Comparison of ENCODE assay signal across 8 cellular contexts in genomic region chr2:31170071-31170698, GRCh38. TPM values are rescaled to one million over a fixed set of nuclear protein-coding genes. Genes with fewer than 3 reads are reported as not detected.
DNase-seq lines count a peak whose midpoint lies in the region; ATAC-seq, FAIRE-seq and TF ChIP-seq lines count a peak whose summit lies in the region.

No MANE protein-coding gene starts in this region.

- CTCF ChIA-PET in H1 (lab: Charles Lee; ENCODE audit: partially characterized antibody) = interaction anchor here (0.6 to 7.1 kb wide), 63 partner anchors 8 to 874 kb away, joined by 3 to 117 read pairs (median 4); partner anchors contain the start of gene EHD3

- POLR2A ChIA-PET in H1 (lab: Charles Lee; ENCODE audit: partially characterized antibody) = no interaction called here

- H3K4ac ChIP-seq in H1 (replicated peaks; ENCODE audit: insufficient read length, low read depth, low read length) (no peak overlapping the region), mesenchymal stem cell (ENCODE audit: low read depth in 1 of 2, low read length in 2 of 2) (no peak overlapping the region)

- H2BK15ac ChIP-seq in H1 (ENCODE audit: low read length) = no peak overlapping the region
- no peak overlapping the region for H2BK15ac ChIP-seq in mesenchymal stem cell (ENCODE audit: low read depth, poor library complexity, severe bottlenecking)

- H3K4me3 ChIP-seq in H1 (ENCODE audit: extremely low read depth in 1 of 4, insufficient read depth in 2 of 4, low read depth in 3 of 4, low read length in 4 of 4) = no peak overlapping the region
- H3K4me3 ChIP-seq in mesenchymal stem cell (ENCODE audit: insufficient read depth in 1 of 2, low read depth in 1 of 2, low read length in 2 of 2) = no peak overlapping the region

- no peak overlapping the region for H2BK20ac ChIP-seq in H1 (ENCODE audit: low read length)

- TF ChIP-seq CTCF in GM12873 (IDR thresholded peaks at IDR 0.05; ENCODE audit: insufficient read depth, low read depth, low read length, missing control alignments) (peak; percentile 98), H1 (IDR thresholded peaks at IDR 0.05; ENCODE audit: control extremely low read depth in 1 of 3, insufficient read depth in 1 of 3, low read depth in 1 of 3, low read length in 3 of 3) (peak; percentile 86 to 96 (median 96))

- TF ChIP-seq RAD21 in H1 (IDR thresholded peaks at IDR 0.05 in 1 of 2, conservative IDR thresholded peaks at IDR 0.05 in 1 of 2; ENCODE audit: low read depth in 2 of 2, low read length in 2 of 2) = peak; percentile 97 to 98

- H3K9ac ChIP-seq in H1 (replicated peaks in 1 of 4; ENCODE audit: extremely low read depth in 1 of 4, low read depth in 3 of 4, low read length in 3 of 4) = no peak overlapping the region
- H3K9ac ChIP-seq in mesenchymal stem cell (ENCODE audit: low read length) = no peak overlapping the region

- H4K8ac ChIP-seq in H1 (ENCODE audit: extremely low read depth, insufficient read depth, low read length) = no peak overlapping the region
- no peak overlapping the region for H4K8ac ChIP-seq in mesenchymal stem cell (ENCODE audit: low read length)

- H3K9me3 ChIP-seq in H1 (ENCODE audit: insufficient read depth in 2 of 2, low read depth in 1 of 2, low read length in 1 of 2) (no peaks in the 10 kb centered on the region), mesenchymal stem cell (ENCODE audit: control insufficient read depth, low read length) (no peaks in the 10 kb centered on the region)

- H3K4me2 ChIP-seq in H1 (ENCODE audit: insufficient read depth in 1 of 2, low read depth in 2 of 2, low read length in 2 of 2) (no peak overlapping the region), mesenchymal stem cell (ENCODE audit: low read length, poor library complexity, severe bottlenecking) (no peak overlapping the region)

- H2AK5ac ChIP-seq in H1 (ENCODE audit: low read depth, low read length) (no peak overlapping the region), mesenchymal stem cell (ENCODE audit: low read length, severe bottlenecking) (no peak overlapping the region)

- H2BK5ac ChIP-seq in H1 (ENCODE audit: low read depth, low read length) (no peak overlapping the region), mesenchymal stem cell (ENCODE audit: low read depth, low read length, poor library complexity, severe bottlenecking) (no peak overlapping the region)

- no peak for TF ChIP-seq POLR2A in H1 (IDR thresholded peaks at IDR 0.05; ENCODE audit: control extremely low read depth in 1 of 2, low read depth in 2 of 2, low read length in 2 of 2)

- H3K27me3 ChIP-seq in H1 (replicated peaks in 1 of 4; ENCODE audit: control insufficient read depth in 3 of 4, extremely low read depth in 1 of 4, insufficient read depth in 3 of 4, low read length in 3 of 4) (no peaks in the 10 kb centered on the region), mesenchymal stem cell (ENCODE audit: control insufficient read depth in 1 of 2, insufficient read depth in 1 of 2, low read length in 2 of 2) (peaks cover 19 to 25% of the 10 kb centered on the region in 2 experiments)

- H4K20me1 ChIP-seq in H1 (replicated peaks in 1 of 2; ENCODE audit: control insufficient read depth in 1 of 2, insufficient read depth in 2 of 2, low read length in 2 of 2) = no peaks in the 10 kb centered on the region

- H4K91ac ChIP-seq in H1 (replicated peaks; ENCODE audit: insufficient read length, low read length) (no peak overlapping the region), mesenchymal stem cell (ENCODE audit: low read length) (no peak overlapping the region)

- no peak overlapping the region for H4K5ac ChIP-seq in H1 (ENCODE audit: insufficient read length, low read depth, low read length)

- peak; percentile 40 for DNase-seq in 8988T
- peak; percentile 10 for DNase-seq in NCI-H226
- peak; percentile 48 to 59 for DNase-seq in activated CD4-positive, alpha-beta T cell treated with anti-CD3 and anti-CD28 coated beads, Interleukin-2, amount 50 U/mL, for 48 hours
- peak; percentile 23 to 72 for DNase-seq in H1 (ENCODE audit: low read depth in 1 of 2, low spot score in 2 of 2)
- DNase-seq in mesenchymal stem cell = peak; percentile 61
- DNase-seq in stimulated activated CD8-positive, alpha-beta memory T cell treated with anti-CD3 and anti-CD28 coated beads, Interleukin-4, amount 100 ng/mL, for 48 hours = peak; percentile 57

- H3K23me2 ChIP-seq in H1 (ENCODE audit: low read depth, low read length) = no peaks in the 10 kb centered on the region

- H3K36me3 ChIP-seq in H1 (ENCODE audit: control insufficient read depth in 2 of 4, insufficient read depth in 4 of 4, low read length in 3 of 4) = no peaks in the 10 kb centered on the region
- no peaks in the 10 kb centered on the region for H3K36me3 ChIP-seq in mesenchymal stem cell (ENCODE audit: control insufficient read depth in 1 of 2, insufficient read depth in 2 of 2, low read depth in 1 of 2, low read length in 2 of 2)

- H3K18ac ChIP-seq in H1 (ENCODE audit: extremely low read depth, low read length) (no peak overlapping the region), mesenchymal stem cell (ENCODE audit: low read depth in 1 of 2, low read length in 2 of 2) (no peak overlapping the region)

- peak; percentile 84 for FAIRE-seq in H1 (lab: Jason Lieb, UNC)

- 0 out of 2 replicates have a peak overlapping the region, but pooled peaks have one; percentile 4 for H2BK12ac ChIP-seq in H1 (ENCODE audit: low read depth, low read length)
- no peak overlapping the region for H2BK12ac ChIP-seq in mesenchymal stem cell (ENCODE audit: low read length in 2 of 2)

- H2AFZ ChIP-seq in H1 (ENCODE audit: low read length) = peak overlapping the region; percentile 81; the same call in 1 of the 2 replicates
- H2AFZ ChIP-seq in mesenchymal stem cell (ENCODE audit: low read depth, low read length) = no peak overlapping the region

- no peaks in the 10 kb centered on the region for H3K4me1 ChIP-seq in H1 (replicated peaks in 1 of 4; ENCODE audit: control insufficient read depth in 3 of 4, insufficient read depth in 4 of 4, low read length in 3 of 4)
- no peaks in the 10 kb centered on the region for H3K4me1 ChIP-seq in mesenchymal stem cell (ENCODE audit: control insufficient read depth, insufficient read depth, low read depth, low read length)

- H3K79me2 ChIP-seq in H1 (ENCODE audit: control insufficient read depth in 1 of 2, insufficient read depth in 2 of 2, low read length in 2 of 2) = no peaks in the 10 kb centered on the region

- H3K23ac ChIP-seq in H1 (ENCODE audit: insufficient read length) (no peak overlapping the region), mesenchymal stem cell (ENCODE audit: low read length in 2 of 2) (no peak overlapping the region)

- H3K14ac ChIP-seq in H1 (ENCODE audit: insufficient read length) (no peak overlapping the region), mesenchymal stem cell (ENCODE audit: low read length in 2 of 2) (no peak overlapping the region)

- ATAC-seq in HG03108 (IDR thresholded peaks at IDR 0.05; ENCODE audit: unreplicated experiment) = peak; percentile 82

- H3K27ac ChIP-seq in H1 (ENCODE audit: low read depth, low read length) = no peak overlapping the region
- no peak overlapping the region for H3K27ac ChIP-seq in mesenchymal stem cell (ENCODE audit: low read length, poor library complexity, severe bottlenecking)

- no peak overlapping the region for H3K56ac ChIP-seq in H1 (replicated peaks; ENCODE audit: insufficient read length, low read depth, low read length)

- H2BK120ac ChIP-seq in H1 (replicated peaks; ENCODE audit: low read depth, low read length) = no peak overlapping the region
- no peak overlapping the region for H2BK120ac ChIP-seq in mesenchymal stem cell (ENCODE audit: low read depth, low read length)

- no peak for TF ChIP-seq EP300 in H1 (IDR thresholded peaks at IDR 0.05; ENCODE audit: borderline replicate concordance in 1 of 2, low read depth in 2 of 2, low read length in 2 of 2)

- H3K79me1 ChIP-seq in H1 (ENCODE audit: low read depth, low read length) (no peaks in the 10 kb centered on the region), mesenchymal stem cell (replicated peaks; ENCODE audit: low read length, poor library complexity, severe bottlenecking) (no peaks in the 10 kb centered on the region)

- 21% methylated on average over 4 of the region's 4 CpGs; no CpG with 5 or more reads in 1 of the 2 experiments for WGBS in H1 (ENCODE audit: extremely low coverage in 1 of 2, insufficient coverage in 1 of 2, insufficient read length in 1 of 2, insufficient replicate concordance in 2 of 2, low coverage in 1 of 2, low lambda C conversion rate in 2 of 2, missing lambda C conversion rate in 1 of 2), 2 experiments
- 0% methylated on average over 3 of the region's 4 CpGs for WGBS in mesenchymal stem cell

TF ChIP-seq in H1, 55 proteins besides CTCF, POLR2A, EP300 and RAD21 (continues in another document):
- peak; percentile 87 for TF ChIP-seq TEAD4 (IDR thresholded peaks at IDR 0.05; ENCODE audit: low read depth, low read length)

RNA-seq across cellular contexts. Expression of gene GALNT14, which starts 31.9 kb away (rescaled TPM):
- total RNA-seq in H1 (2021; fragmentation: NEBNext Ultra II Directional; extraction: Animal tissue kit (Norgen Biotek cat#: 25700)) = 10.3 and 13.7 TPM in 2 replicates
- 12.6 and 13.0 TPM in 2 replicates for polyA plus RNA-seq in H1 (2011; rRNA removed)
- polyA plus RNA-seq in H1 (2011; cell fraction: cytosol; rRNA removed) = 13.1 TPM
- polyA plus RNA-seq in H1 (2011; cell fraction: nucleus; rRNA removed) = 23.3 TPM
- polyA plus RNA-seq in H1 (2012, experiment 1 of 2) = 12.9 to 14.8 TPM (median 13.4 TPM) in 4 replicates
- polyA plus RNA-seq in H1 (2012, experiment 2 of 2) = 9.4 TPM
- 9.8 TPM for polyA plus RNA-seq in H1 (2013, experiment 1 of 2)
- 11.3 TPM for polyA plus RNA-seq in H1 (2013, experiment 2 of 2)
- polyA minus RNA-seq in H1 (2011; rRNA and poly(A)+ RNA removed) = 22.0 and 28.4 TPM in 2 replicates
- 13.0 TPM for polyA minus RNA-seq in H1 (2011; cell fraction: cytosol; rRNA and poly(A)+ RNA removed)
- 17.2 TPM for polyA minus RNA-seq in H1 (2011; cell fraction: nucleus; rRNA and poly(A)+ RNA removed)
- polyA plus RNA-seq in mesenchymal stem cell (2013, experiment 1 of 2) = 0.15 TPM
- polyA plus RNA-seq in mesenchymal stem cell (2013, experiment 2 of 2) = 0.16 TPM

RNA-seq across cellular contexts. Expression of gene CAPN14, which starts 47.1 kb away (rescaled TPM):
- total RNA-seq in H1 (2021; fragmentation: NEBNext Ultra II Directional; extraction: Animal tissue kit (Norgen Biotek cat#: 25700)) = 0.07 and 0.08 TPM in 2 replicates
- 0.05 TPM in 1 of 2 replicates, not detected in the other for polyA plus RNA-seq in H1 (2011; rRNA removed)
- polyA plus RNA-seq in H1 (2011; cell fraction: cytosol; rRNA removed) = 0.08 TPM
- polyA plus RNA-seq in H1 (2011; cell fraction: nucleus; rRNA removed) = 0.07 TPM
- polyA plus RNA-seq in H1 (2012, experiment 1 of 2) = 0.05 to 0.08 TPM (median 0.05 TPM) in 3 of 4 replicates, not detected in the other
- polyA plus RNA-seq in H1 (2012, experiment 2 of 2) = not detected
- 0.06 TPM for polyA plus RNA-seq in H1 (2013, experiment 1 of 2)
- 0.04 TPM for polyA plus RNA-seq in H1 (2013, experiment 2 of 2)
- 0.09 and 0.12 TPM in 2 replicates for polyA minus RNA-seq in H1 (2011; rRNA and poly(A)+ RNA removed)
- not detected for polyA minus RNA-seq in H1 (2011; cell fraction: cytosol; rRNA and poly(A)+ RNA removed)
- polyA minus RNA-seq in H1 (2011; cell fraction: nucleus; rRNA and poly(A)+ RNA removed) = 0.30 TPM
- 0.07 TPM for polyA plus RNA-seq in mesenchymal stem cell (2013, experiment 1 of 2)
- polyA plus RNA-seq in mesenchymal stem cell (2013, experiment 2 of 2) = 0.04 TPM

Comparison
In these comparisons a context has a peak if more than half of its experiments do, and no peak if none do; other contexts are left out.
1. DNase-seq: peak in every context shown above with its lines; median percentile 61 in mesenchymal stem cell; 57 in stimulated activated CD8-positive, alpha-beta memory T cell treated with anti-CD3 and anti-CD28 coated beads, Interleukin-4, amount 100 ng/mL, for 48 hours; 54 in activated CD4-positive, alpha-beta T cell treated with anti-CD3 and anti-CD28 coated beads, Interleukin-2, amount 50 U/mL, for 48 hours; 48 in H1; 40 in 8988T; 10 in NCI-H226.